Comparison of ENCODE assay signal across 16 cellular contexts in genomic region chr13:80001510-80001842, GRCh38.
DNase-seq lines count a peak whose midpoint lies in the region; ATAC-seq, FAIRE-seq and TF ChIP-seq lines count a peak whose summit lies in the region.
"Had no signal": no experiment of that assay in that cellular context is flagged by ENCODE, and none has a peak within 500 bp of the region (broad histone marks: within the 10 kb centered on the region; RNA-seq: fewer than 3 reads in every experiment).

No MANE protein-coding gene starts in this region.

- H3K4me1 ChIP-seq in keratinocyte (ENCODE audit: control insufficient read depth, extremely low read depth, insufficient read depth, low read length) (no peaks in the 10 kb centered on the region), upper lobe of right lung (no peaks in the 10 kb centered on the region)
- H3K4me1 ChIP-seq: A549 had no signal

- H3K4me3 ChIP-seq in keratinocyte (ENCODE audit: control insufficient read depth in 2 of 3, extremely low read depth in 1 of 3, insufficient read depth in 2 of 3, low read depth in 1 of 3, low read length in 3 of 3) (no peak overlapping the region), upper lobe of right lung (no peak overlapping the region)
- H3K4me3 ChIP-seq: A549 had no signal

- peak overlapping the region; percentile 16 for H2AFZ ChIP-seq in keratinocyte (ENCODE audit: control insufficient read depth, low read length)

- no peak for FAIRE-seq in keratinocyte (lab: Jason Lieb, UNC)
- FAIRE-seq: A549, G401.6, GM12892 had no signal

- no peak for ATAC-seq in upper lobe of right lung
- ATAC-seq in HG03521 (IDR thresholded peaks at IDR 0.05; ENCODE audit: unreplicated experiment): no peak
- ATAC-seq: A549 had no signal

- DNase-seq in M059J (ENCODE audit: low read depth) (peak; percentile 13), caudate nucleus (lab: John Stamatoyannopoulos, UW) (peak in 1 of 61 donors; percentile 24), keratinocyte (ENCODE audit: low read depth, low spot score) (no peak), retina (peak; percentile 81), upper lobe of right lung (no peak), NCI-H146 (lab: John Stamatoyannopoulos, UW) (no peak), NCI-H2029 treated with DMSO at 0.1 percent for 48 hours (lab: John Stamatoyannopoulos, UW) (no peak)
- DNase-seq: DMS79 treated with DMSO at 0.1 percent for 48 hours; H7; NCI-H187 treated with DMSO at 0.1 percent for 48 hours; NK-92 treated with Interleukin-12 subunit alpha and Interleukin-12 subunit beta, amount 100 ng/mL, for 24 hours; SIG-M5 had no signal

- H3K27ac ChIP-seq in caudate nucleus (ENCODE audit: low read depth, low read length): peak overlapping the region; percentile 60
- no peak overlapping the region for H3K27ac ChIP-seq in keratinocyte (ENCODE audit: control insufficient read depth, insufficient read depth, low read length)
- H3K27ac ChIP-seq in upper lobe of right lung: no peak overlapping the region
- H3K27ac ChIP-seq: A549 had no signal

- no peaks in the 10 kb centered on the region for H3K79me2 ChIP-seq in keratinocyte (ENCODE audit: control insufficient read depth, insufficient read depth, low read length)

- no peaks in the 10 kb centered on the region for H4K20me1 ChIP-seq in keratinocyte (ENCODE audit: control insufficient read depth, extremely low read depth, insufficient read depth, low read length)

- H3K9ac ChIP-seq in keratinocyte (ENCODE audit: control insufficient read depth, extremely low read depth, insufficient read depth, low read length): no peak overlapping the region

- no peak overlapping the region for H3K4me2 ChIP-seq in keratinocyte (ENCODE audit: control insufficient read depth, extremely low read depth, insufficient read depth, low read depth, low read length)
- H3K4me2 ChIP-seq: A549 had no signal

- TF ChIP-seq CTCF in keratinocyte (optimal IDR thresholded peaks at IDR 0.05 in 1 of 3, IDR thresholded peaks at IDR 0.05 in 1 of 3, conservative IDR thresholded peaks at IDR 0.05 in 1 of 3; ENCODE audit: extremely low read depth in 1 of 3, insufficient read depth in 2 of 3, low read length in 3 of 3) (no peak), upper lobe of right lung (IDR thresholded peaks at IDR 0.05) (no peak)

- H3K9me3 ChIP-seq in keratinocyte (ENCODE audit: control insufficient read depth, low read depth, low read length) (no peaks in the 10 kb centered on the region), upper lobe of right lung (no peaks in the 10 kb centered on the region)
- H3K9me3 ChIP-seq: A549 had no signal

- intact Hi-C loops in upper lobe of right lung (cut with DNase I): no loop called here

- no peaks in the 10 kb centered on the region for H3K9me1 ChIP-seq in keratinocyte (ENCODE audit: control insufficient read depth, extremely low read depth, insufficient read depth, low read length)

- H3K36me3 ChIP-seq in keratinocyte (ENCODE audit: control insufficient read depth in 2 of 2, extremely low read depth in 1 of 2, insufficient read depth in 2 of 2, low read length in 2 of 2): no peaks in the 10 kb centered on the region
- no peaks in the 10 kb centered on the region for H3K36me3 ChIP-seq in upper lobe of right lung

- dilution Hi-C loops in keratinocyte (cut with MboI; ENCODE audit: extremely low pct_ligation_motif_present, low sequenced_read_pairs): no loop called here

- H3K27me3 ChIP-seq in keratinocyte (ENCODE audit: control insufficient read depth, extremely low read depth, insufficient read depth, low read length) (no peaks in the 10 kb centered on the region), upper lobe of right lung (no peaks in the 10 kb centered on the region)

Comparison
In these comparisons a context has a peak if more than half of its experiments do, and no peak if none do; other contexts are left out.
1. DNase-seq: peak in M059J (single experiment) and retina (single experiment); none in keratinocyte (single experiment), upper lobe of right lung (single experiment), NCI-H146 (single experiment) and NCI-H2029 treated with DMSO at 0.1 percent for 48 hours (single experiment).